In genomic region chrX:48753708-48754107, GRCh38 we compare ENCODE assay signal across 37 cellular contexts. TPM values are rescaled to one million over a fixed set of nuclear protein-coding genes. Genes with fewer than 3 reads are reported as not detected.
"Had no signal": no experiment of that assay in that cellular context is flagged by ENCODE, and none has a peak within 500 bp of the region (broad histone marks: within the 10 kb centered on the region; RNA-seq: fewer than 3 reads in every experiment).

No MANE protein-coding gene starts in this region.

- H3K27me3 ChIP-seq: foreskin keratinocyte, gastroesophageal sphincter, left lung, neutrophil, pancreas, right atrium auricular region, sigmoid colon, testis, tibial artery had no signal

- ATAC-seq: foreskin keratinocyte; gastroesophageal sphincter; heart right ventricle; left cardiac atrium; left lung; naive thymus-derived CD8-positive, alpha-beta T cell; pancreas; stimulated activated memory B cell treated with anti-CD40 and anti-IgM and Interleukin-4, amounts not matched to agents 10 μg/mL and 1 μg/mL and 100 μg/mL, for 72 hours; stimulated activated naive CD8-positive, alpha-beta T cell treated with anti-CD3 and anti-CD28 coated beads, Interleukin-15, Interleukin-2, amounts not matched to agents 100 U/mL and 50 U/mL, for 24 hours had no signal

- H3K36me3 ChIP-seq: gastroesophageal sphincter, heart right ventricle, left lung, neutrophil, pancreas, prostate gland, right atrium auricular region, sigmoid colon, spleen, tibial artery, upper lobe of left lung had no signal

- H3K36me3 Mint-ChIP-seq: naive thymus-derived CD8-positive, alpha-beta T cell; stimulated activated memory B cell treated with anti-CD40 and anti-IgM and Interleukin-4, amounts not matched to agents 10 μg/mL and 1 μg/mL and 100 μg/mL, for 72 hours had no signal

- H3K27me3 Mint-ChIP-seq: stimulated activated memory B cell treated with anti-CD40 and anti-IgM and Interleukin-4, amounts not matched to agents 10 μg/mL and 1 μg/mL and 100 μg/mL, for 72 hours had no signal

- H3K27ac ChIP-seq: epithelial cell of prostate, foreskin keratinocyte, gastroesophageal sphincter, heart right ventricle, left lung, neutrophil, pancreas, prostate gland, right atrium auricular region, sigmoid colon, skin epidermis, spleen, testis, tibial artery, upper lobe of left lung had no signal

- H3K9me3 ChIP-seq: gastroesophageal sphincter, heart right ventricle, left lung, neutrophil, pancreas, prostate gland, right atrium auricular region, sigmoid colon, spleen, testis, tibial artery, upper lobe of left lung had no signal

- H3K4me1 Mint-ChIP-seq: endodermal cell; neural crest cell; stimulated activated memory B cell treated with anti-CD40 and anti-IgM and Interleukin-4, amounts not matched to agents 10 μg/mL and 1 μg/mL and 100 μg/mL, for 72 hours had no signal

- H3K4me3 ChIP-seq: gastroesophageal sphincter, heart right ventricle, left lung, pancreas, prostate gland, right atrium auricular region, sigmoid colon, skin epidermis, spleen, testis, tibial artery, upper lobe of left lung had no signal

- DNase-seq: effector CD8-positive, alpha-beta T cell; endodermal cell; foreskin keratinocyte; glutamatergic neuron; heart right ventricle; hippocampal formation; left cardiac atrium; left lung; mesenchymal stem cell; midbrain; naive thymus-derived CD8-positive, alpha-beta T cell; pancreas; sigmoid colon; spleen; stimulated activated CD4-positive, alpha-beta T cell treated with anti-CD3 and anti-CD28 coated beads, Interleukin-4, amount 100 ng/mL, for 4 hours; stimulated activated naive CD8-positive, alpha-beta T cell treated with anti-CD3 and anti-CD28 coated beads, Interleukin-15, Interleukin-2, amounts not matched to agents 100 U/mL and 50 U/mL, for 24 hours; substantia nigra; testis; tibial artery; upper lobe of left lung had no signal

- FAIRE-seq: colon, islet of Langerhans, pancreas, urothelium cell line had no signal

- H3K4me3 Mint-ChIP-seq: endodermal cell; naive thymus-derived CD8-positive, alpha-beta T cell; neural crest cell; stimulated activated memory B cell treated with anti-CD40 and anti-IgM and Interleukin-4, amounts not matched to agents 10 μg/mL and 1 μg/mL and 100 μg/mL, for 72 hours had no signal

- H3K9me3 Mint-ChIP-seq: naive thymus-derived CD8-positive, alpha-beta T cell; stimulated activated memory B cell treated with anti-CD40 and anti-IgM and Interleukin-4, amounts not matched to agents 10 μg/mL and 1 μg/mL and 100 μg/mL, for 72 hours had no signal

- H3K27ac Mint-ChIP-seq: endodermal cell; naive thymus-derived CD8-positive, alpha-beta T cell; stimulated activated memory B cell treated with anti-CD40 and anti-IgM and Interleukin-4, amounts not matched to agents 10 μg/mL and 1 μg/mL and 100 μg/mL, for 72 hours had no signal

- H3K4me1 ChIP-seq: foreskin keratinocyte, gastroesophageal sphincter, heart right ventricle, left lung, pancreas, prostate gland, right atrium auricular region, sigmoid colon, spleen, testis, tibial artery, upper lobe of left lung had no signal

RNA-seq across cellular contexts. Expression of gene GLOD5, which starts 7.8 kb away (rescaled TPM):
- total RNA-seq: cerebellum; endodermal cell; foreskin keratinocyte; gastroesophageal sphincter; heart right ventricle; kidney epithelial cell; left cardiac atrium; lower leg skin; lung microvascular endothelial cell; naive thymus-derived CD8-positive, alpha-beta T cell; neural crest cell; omental fat pad; right atrium auricular region; sigmoid colon; spleen; testis had no signal
- polyA plus RNA-seq: foreskin keratinocyte; heart right ventricle; naive thymus-derived CD8-positive, alpha-beta T cell; spleen had no signal

RNA-seq across cellular contexts. Expression of gene GATA1, which starts 32.7 kb away (rescaled TPM):
- total RNA-seq: cerebellum; endodermal cell; esophagus mucosa; foreskin keratinocyte; gastroesophageal sphincter; kidney epithelial cell; left cardiac atrium; lower leg skin; lung microvascular endothelial cell; naive thymus-derived CD8-positive, alpha-beta T cell; neural crest cell; omental fat pad; prostate gland; sigmoid colon had no signal
- polyA plus RNA-seq: foreskin keratinocyte; naive thymus-derived CD8-positive, alpha-beta T cell; sigmoid colon had no signal
